In the genomic region with DNA sequence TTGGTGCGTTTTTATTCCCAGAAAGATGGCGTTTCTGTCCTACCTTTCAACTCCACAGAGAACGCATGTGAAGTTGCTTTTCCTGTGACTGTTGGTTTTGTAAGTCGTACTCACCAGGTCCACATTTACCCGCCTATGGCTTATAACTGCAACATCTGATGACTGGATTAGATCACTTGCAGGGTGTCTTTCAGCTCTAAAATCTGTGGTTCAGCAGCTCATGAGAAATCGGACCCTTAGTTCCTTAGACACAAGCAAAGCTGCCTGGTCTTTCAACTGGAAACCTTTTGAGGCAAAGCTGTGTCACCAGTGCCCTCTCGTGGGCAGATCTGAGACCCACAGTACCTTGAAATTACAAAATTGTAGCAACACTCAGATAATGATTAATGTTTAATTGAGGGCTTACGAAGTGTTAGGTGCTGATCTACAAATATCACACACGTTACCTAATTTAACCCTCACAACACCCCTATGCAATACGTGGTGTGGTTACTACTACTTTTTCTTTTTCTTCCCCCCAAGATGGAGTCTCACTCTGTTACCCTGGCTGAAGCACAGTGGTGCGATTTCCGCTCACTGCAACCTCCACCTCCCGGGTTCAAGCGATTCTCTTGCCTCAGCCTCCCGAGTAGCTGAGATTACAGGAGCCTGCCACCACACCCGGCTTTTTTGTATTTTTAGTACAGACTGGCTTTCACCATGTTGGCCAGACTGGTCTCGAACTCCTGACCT, we compare ENCODE assay signal across 8 cellular contexts.
DNase-seq lines count a peak whose midpoint lies in the region; ATAC-seq, FAIRE-seq and TF ChIP-seq lines count a peak whose summit lies in the region.

No MANE protein-coding gene starts in this region.

- no peaks in the 10 kb centered on the region for H3K27me3 ChIP-seq in small intestine (ENCODE audit: control insufficient read depth in 2 of 2, insufficient read depth in 2 of 2, low read length in 2 of 2)

- DNase-seq in GM12864 (ENCODE audit: low read depth) = no peak
- peak; percentile 53 for DNase-seq in KG1 (lab: John Stamatoyannopoulos, UW)
- peak; percentile 56 for DNase-seq in T follicular helper cell (ENCODE audit: low read depth)
- DNase-seq in activated naive CD8-positive, alpha-beta T cell treated with anti-CD3 and anti-CD28 coated beads, Interleukin-2, amount 50 U/mL, for 16 hours (ENCODE audit: low read depth, low spot score) = peak; percentile 40
- peak; percentile 61 for DNase-seq in left ventricle myocardium superior
- peak; percentile 40 for DNase-seq in small intestine

- H3K9me3 ChIP-seq in small intestine (ENCODE audit: control insufficient read depth, low read depth) = no peaks in the 10 kb centered on the region

- H3K4me3 ChIP-seq in GM12864 (ENCODE audit: low read depth, low read length) (no peak overlapping the region), small intestine (ENCODE audit: low read depth in 1 of 2, low read length in 2 of 2) (no peak overlapping the region)

- no peak overlapping the region for H3K27ac ChIP-seq in small intestine (ENCODE audit: low read depth in 1 of 2, low read length in 1 of 2)

- ATAC-seq in left ventricle myocardium superior (peak; percentile 51), GM21576 (IDR thresholded peaks at IDR 0.05; ENCODE audit: unreplicated experiment) (no peak), GM21447 (IDR thresholded peaks at IDR 0.05; ENCODE audit: unreplicated experiment) (no peak)

- WGBS in small intestine, 3 donors = 55 to 59% (median 56%) methylated on average over 17 of the region's 17 CpGs

- no peaks in the 10 kb centered on the region for H3K4me1 ChIP-seq in small intestine (ENCODE audit: control insufficient read depth in 2 of 2, insufficient read depth in 1 of 2, low read depth in 1 of 2, low read length in 1 of 2)

- no peak for FAIRE-seq in small intestine (lab: Jason Lieb, UNC)

- TF ChIP-seq CTCF in GM12864 (IDR thresholded peaks at IDR 0.05; ENCODE audit: low read depth, low read length, missing control alignments) = peak; percentile 86

- intact Hi-C loops in left ventricle myocardium superior (cut with micrococcal nuclease) = no loop called here

- H3K36me3 ChIP-seq in small intestine (ENCODE audit: control insufficient read depth in 2 of 2, insufficient read depth in 2 of 2, low read length in 2 of 2) = no peaks in the 10 kb centered on the region
